In the genomic region with DNA sequence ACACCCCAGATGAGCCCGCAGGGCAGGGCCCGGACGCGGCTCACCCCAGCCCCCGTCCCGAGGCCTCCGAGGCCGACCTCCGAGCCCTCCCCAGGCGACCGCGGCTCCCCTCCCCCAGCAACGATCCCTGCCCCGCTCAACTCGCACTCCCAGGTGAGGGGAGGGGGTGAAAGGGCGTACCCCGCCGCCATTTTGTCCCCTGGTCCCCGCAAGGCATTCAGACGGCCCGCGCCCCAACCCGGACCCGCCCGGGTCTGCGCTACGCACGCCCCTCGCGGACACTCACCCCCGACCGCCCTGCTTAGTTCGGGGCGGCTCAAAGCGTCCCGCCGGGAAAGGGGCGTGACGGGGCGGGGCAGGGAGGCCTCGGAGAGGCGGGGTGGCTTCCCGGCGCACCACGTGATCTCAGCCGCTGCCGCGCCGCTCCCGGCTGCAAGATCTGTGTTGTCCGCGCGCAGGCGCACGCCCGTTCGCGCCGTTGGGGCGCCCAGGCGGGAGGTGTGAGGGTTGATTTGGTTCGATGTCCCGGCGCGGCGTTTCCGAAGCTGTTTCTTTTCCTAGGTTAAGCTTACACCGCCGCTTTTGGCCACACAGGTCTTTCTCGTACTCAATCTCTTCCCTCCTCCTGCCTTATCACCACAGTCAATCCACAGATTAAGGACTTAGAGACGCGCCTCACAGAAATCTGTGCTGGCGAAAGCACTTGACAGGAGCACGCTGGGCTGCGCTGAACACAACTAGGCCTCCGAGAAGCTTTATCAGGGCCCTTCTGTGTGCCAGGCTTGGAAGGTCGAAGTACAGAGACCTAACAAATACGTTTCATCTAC, we compare ENCODE assay signal across 8 cellular contexts. TPM values are rescaled to one million over a fixed set of nuclear protein-coding genes. Genes with fewer than 3 reads are reported as not detected.
DNase-seq lines count a peak whose midpoint lies in the region; ATAC-seq and TF ChIP-seq lines count a peak whose summit lies in the region.

A gene with protein sequence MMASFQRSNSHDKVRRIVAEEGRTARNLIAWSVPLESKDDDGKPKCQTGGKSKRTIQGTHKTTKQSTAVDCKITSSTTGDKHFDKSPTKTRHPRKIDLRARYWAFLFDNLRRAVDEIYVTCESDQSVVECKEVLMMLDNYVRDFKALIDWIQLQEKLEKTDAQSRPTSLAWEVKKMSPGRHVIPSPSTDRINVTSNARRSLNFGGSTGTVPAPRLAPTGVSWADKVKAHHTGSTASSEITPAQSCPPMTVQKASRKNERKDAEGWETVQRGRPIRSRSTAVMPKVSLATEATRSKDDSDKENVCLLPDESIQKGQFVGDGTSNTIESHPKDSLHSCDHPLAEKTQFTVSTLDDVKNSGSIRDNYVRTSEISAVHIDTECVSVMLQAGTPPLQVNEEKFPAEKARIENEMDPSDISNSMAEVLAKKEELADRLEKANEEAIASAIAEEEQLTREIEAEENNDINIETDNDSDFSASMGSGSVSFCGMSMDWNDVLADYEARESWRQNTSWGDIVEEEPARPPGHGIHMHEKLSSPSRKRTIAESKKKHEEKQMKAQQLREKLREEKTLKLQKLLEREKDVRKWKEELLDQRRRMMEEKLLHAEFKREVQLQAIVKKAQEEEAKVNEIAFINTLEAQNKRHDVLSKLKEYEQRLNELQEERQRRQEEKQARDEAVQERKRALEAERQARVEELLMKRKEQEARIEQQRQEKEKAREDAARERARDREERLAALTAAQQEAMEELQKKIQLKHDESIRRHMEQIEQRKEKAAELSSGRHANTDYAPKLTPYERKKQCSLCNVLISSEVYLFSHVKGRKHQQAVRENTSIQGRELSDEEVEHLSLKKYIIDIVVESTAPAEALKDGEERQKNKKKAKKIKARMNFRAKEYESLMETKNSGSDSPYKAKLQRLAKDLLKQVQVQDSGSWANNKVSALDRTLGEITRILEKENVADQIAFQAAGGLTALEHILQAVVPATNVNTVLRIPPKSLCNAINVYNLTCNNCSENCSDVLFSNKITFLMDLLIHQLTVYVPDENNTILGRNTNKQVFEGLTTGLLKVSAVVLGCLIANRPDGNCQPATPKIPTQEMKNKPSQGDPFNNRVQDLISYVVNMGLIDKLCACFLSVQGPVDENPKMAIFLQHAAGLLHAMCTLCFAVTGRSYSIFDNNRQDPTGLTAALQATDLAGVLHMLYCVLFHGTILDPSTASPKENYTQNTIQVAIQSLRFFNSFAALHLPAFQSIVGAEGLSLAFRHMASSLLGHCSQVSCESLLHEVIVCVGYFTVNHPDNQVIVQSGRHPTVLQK (N-terminal part only) (minus strand): TSS at position 328 of the 827 bp plus-strand sequence. CDS start 21,523 bp downstream, outside the sequence.

- peak within 1 kb of the TSS; percentile 91 for H3K27ac Mint-ChIP-seq in activated T-helper 17 cell treated with anti-CD3 and anti-CD28 coated beads, Interleukin-2, amount 50 U/mL, for 72 hours
- peak within 1 kb of the TSS; percentile 88 to 95 for H3K27ac Mint-ChIP-seq in natural killer cell

- H2AFZ ChIP-seq in DND-41 (ENCODE audit: low read depth, low read length), result peak within 1 kb of the TSS; percentile 86

- H4K20me1 ChIP-seq in DND-41 (ENCODE audit: insufficient read depth, low read length), result no peaks in the 10 kb centered on the region

- peak; percentile 6 for TF ChIP-seq CTCF in DND-41 (IDR thresholded peaks at IDR 0.05; ENCODE audit: borderline replicate concordance, extremely low read depth, low read length, poor library complexity, severe bottlenecking)
- TF ChIP-seq CTCF in RWPE1 (conservative IDR thresholded peaks at IDR 0.05; ENCODE audit: low read depth), result no peak
- TF ChIP-seq CTCF in natural killer cell (IDR thresholded peaks at IDR 0.05), result no peak

- peak within 1 kb of the TSS; percentile 76 for H3K27ac ChIP-seq in DND-41 (ENCODE audit: low read length)
- H3K27ac ChIP-seq in RWPE1, result peak within 1 kb of the TSS; percentile 83

- no peaks in the 10 kb centered on the region for H3K27me3 ChIP-seq in DND-41 (ENCODE audit: insufficient read depth, low read length, poor library complexity)

- H3K27me3 Mint-ChIP-seq in activated T-helper 17 cell treated with anti-CD3 and anti-CD28 coated beads, Interleukin-2, amount 50 U/mL, for 72 hours, result no peaks in the 10 kb centered on the region
- no peaks in the 10 kb centered on the region for H3K27me3 Mint-ChIP-seq in natural killer cell (ENCODE audit: low read depth in 2 of 2)

- CTCF ChIA-PET in RWPE1 (lab: Yijun Ruan, JAX), result interaction anchor here (0.6 kb wide), 1 partner anchor 1915 kb away, joined by 3 read pairs; no protein-coding TSS in a partner anchor

- peaks cover 36% of the 10 kb centered on the region for H3K79me2 ChIP-seq in DND-41 (ENCODE audit: insufficient read depth, low read length)

- peak within 1 kb of the TSS; percentile 92 for H3K4me3 Mint-ChIP-seq in activated T-helper 17 cell treated with anti-CD3 and anti-CD28 coated beads, Interleukin-2, amount 50 U/mL, for 72 hours
- H3K4me3 Mint-ChIP-seq in natural killer cell, result peak within 1 kb of the TSS; percentile 94

- H3K9me3 ChIP-seq in DND-41 (ENCODE audit: insufficient read depth, low read length, severe bottlenecking), result no peaks in the 10 kb centered on the region

- H3K4me3 ChIP-seq in DND-41 (ENCODE audit: low read depth in 1 of 2, low read length in 2 of 2), result peak within 1 kb of the TSS; percentile 42 to 90

- no peaks in the 10 kb centered on the region for H3K36me3 ChIP-seq in DND-41 (ENCODE audit: insufficient read depth, low read length)

- peak within 1 kb of the TSS; percentile 98 for H3K4me2 ChIP-seq in DND-41 (ENCODE audit: insufficient read depth, low read length)

- peak; percentile 93 for DNase-seq in DND-41
- peak; percentile 88 for DNase-seq in Kasumi-1 (lab: John Stamatoyannopoulos, UW)
- DNase-seq in RWPE1 (ENCODE audit: low spot score), result peak; percentile 90
- DNase-seq in fibroblast of peridontal ligament (ENCODE audit: extremely low read depth), result peak; percentile 75
- DNase-seq in natural killer cell, result peak; percentile 85
- DNase-seq in stimulated activated naive CD4-positive, alpha-beta T cell (lab: John Stamatoyannopoulos, UW), result peak; percentile 81 to 90 (median 86)

- H3K36me3 Mint-ChIP-seq in activated T-helper 17 cell treated with anti-CD3 and anti-CD28 coated beads, Interleukin-2, amount 50 U/mL, for 72 hours (ENCODE audit: low read depth), result no peaks in the 10 kb centered on the region
- H3K36me3 Mint-ChIP-seq in natural killer cell, result no peaks in the 10 kb centered on the region

- POLR2A ChIA-PET in RWPE1 (lab: Yijun Ruan, JAX; ENCODE audit: low non-redundant PET), result no interaction called here

- H3K4me1 Mint-ChIP-seq in activated T-helper 17 cell treated with anti-CD3 and anti-CD28 coated beads, Interleukin-2, amount 50 U/mL, for 72 hours, result peaks cover 15% of the 10 kb centered on the region
- peaks cover 19 to 34% of the 10 kb centered on the region in 2 donors for H3K4me1 Mint-ChIP-seq in natural killer cell

- peaks cover 29% of the 10 kb centered on the region for H3K4me1 ChIP-seq in DND-41 (ENCODE audit: insufficient read depth, low read length)

- ATAC-seq in DND-41 (ENCODE audit: insufficient read depth, low read depth), result peak; percentile 86
- ATAC-seq in GM21825 (IDR thresholded peaks at IDR 0.05; ENCODE audit: unreplicated experiment), result peak; percentile 83
- ATAC-seq in activated T-helper 17 cell treated with anti-CD3 and anti-CD28 coated beads, Interleukin-2, amount 50 U/mL, for 72 hours (replicated peaks), result peak; percentile 92
- ATAC-seq in natural killer cell, result peak; percentile 88 to 94 (median 92)

- intact Hi-C loops in natural killer cell (cut with micrococcal nuclease), result loop anchor here (1.0 kb wide), 1 partner anchor 26 kb away; a partner anchor contains a TSS

- H3K9ac ChIP-seq in DND-41 (ENCODE audit: low read depth, low read length), result peak within 1 kb of the TSS; percentile 80

- H3K9me3 Mint-ChIP-seq in activated T-helper 17 cell treated with anti-CD3 and anti-CD28 coated beads, Interleukin-2, amount 50 U/mL, for 72 hours, result no peaks in the 10 kb centered on the region
- H3K9me3 Mint-ChIP-seq in natural killer cell, result no peaks in the 10 kb centered on the region

RNA-seq across cellular contexts. Expression of the gene that starts here (rescaled TPM):
- 10 to 100 TPM; 25.8 to 56.7 TPM for total RNA-seq in activated T-helper 17 cell treated with anti-CD3 and anti-CD28 coated beads, Interleukin-2, amount 50 U/mL, for 72 hours
- total RNA-seq in natural killer cell, result 10 to 100 TPM; 48.1 to 53.6 (median 51.8) TPM

Comparison
In these comparisons a context has a peak if more than half of its experiments do, and no peak if none do; other contexts are left out.
1. Peak in every context shown above with its lines: DNase-seq, ATAC-seq, H3K4me3 ChIP-seq and H3K27ac ChIP-seq.